ENCODE assay signal across 1 cellular context in the genomic region with DNA sequence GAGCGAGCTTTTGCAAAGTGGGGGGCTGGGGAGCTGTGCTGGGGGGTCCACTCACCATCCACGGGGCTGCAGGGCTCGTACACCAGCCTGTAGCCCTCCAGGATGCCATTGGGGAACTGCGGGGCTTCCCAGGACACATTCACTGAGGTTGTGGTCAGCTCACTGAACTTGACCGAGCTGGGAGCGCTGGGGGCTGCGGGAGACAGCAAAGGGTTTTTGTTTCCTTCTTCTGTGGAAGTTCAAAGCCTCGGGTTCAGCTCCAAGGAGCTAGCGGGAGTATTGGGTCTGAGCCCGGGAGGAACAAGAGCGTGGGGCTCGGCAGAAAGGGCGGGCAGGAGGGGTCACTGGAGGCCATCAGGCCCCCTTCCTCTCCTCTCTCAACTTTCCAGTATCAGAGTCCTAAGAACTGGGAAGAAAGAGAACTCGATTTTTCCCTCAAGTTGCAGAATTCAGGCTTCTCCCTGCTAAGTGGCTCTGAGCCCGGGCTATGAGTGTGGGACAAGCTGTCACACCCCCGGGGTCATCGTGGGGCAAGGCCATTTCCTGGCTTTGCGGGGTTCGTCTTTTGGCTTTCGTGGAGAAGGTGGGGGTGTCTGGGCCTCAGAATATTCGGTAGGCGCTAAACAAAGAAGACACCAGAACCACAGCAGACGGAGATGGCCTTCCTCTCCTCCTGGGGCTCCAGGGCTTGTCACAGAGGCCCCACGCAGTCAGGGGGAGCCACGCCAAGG.
TF ChIP-seq lines count a peak whose summit lies in the region.

No MANE protein-coding gene starts in this region.

TF ChIP-seq in liver, 16 proteins besides CTCF, POLR2A, EP300 and RAD21 (continued from another document):
- TF ChIP-seq, protein P1, sequence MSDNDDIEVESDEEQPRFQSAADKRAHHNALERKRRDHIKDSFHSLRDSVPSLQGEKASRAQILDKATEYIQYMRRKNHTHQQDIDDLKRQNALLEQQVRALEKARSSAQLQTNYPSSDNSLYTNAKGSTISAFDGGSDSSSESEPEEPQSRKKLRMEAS (IDR thresholded peaks at IDR 0.05) = no peak
- TF ChIP-seq JUND (IDR thresholded peaks at IDR 0.05) (no peak), NR2F2 (IDR thresholded peaks at IDR 0.05) (no peak), HNF4G (IDR thresholded peaks at IDR 0.05) (no peak), FOXA1 (IDR thresholded peaks at IDR 0.05) (no peak), EGR1 (IDR thresholded peaks at IDR 0.05; ENCODE audit: low read depth in 2 of 2) (no peak), FOXA2 (IDR thresholded peaks at IDR 0.05) (no peak), YY1 (IDR thresholded peaks at IDR 0.05) (no peak), RXRA (IDR thresholded peaks at IDR 0.05) (no peak), GABPA (IDR thresholded peaks at IDR 0.05 in 1 of 2, conservative IDR thresholded peaks at IDR 0.05 in 1 of 2) (no peak)
- TF ChIP-seq, protein P2, sequence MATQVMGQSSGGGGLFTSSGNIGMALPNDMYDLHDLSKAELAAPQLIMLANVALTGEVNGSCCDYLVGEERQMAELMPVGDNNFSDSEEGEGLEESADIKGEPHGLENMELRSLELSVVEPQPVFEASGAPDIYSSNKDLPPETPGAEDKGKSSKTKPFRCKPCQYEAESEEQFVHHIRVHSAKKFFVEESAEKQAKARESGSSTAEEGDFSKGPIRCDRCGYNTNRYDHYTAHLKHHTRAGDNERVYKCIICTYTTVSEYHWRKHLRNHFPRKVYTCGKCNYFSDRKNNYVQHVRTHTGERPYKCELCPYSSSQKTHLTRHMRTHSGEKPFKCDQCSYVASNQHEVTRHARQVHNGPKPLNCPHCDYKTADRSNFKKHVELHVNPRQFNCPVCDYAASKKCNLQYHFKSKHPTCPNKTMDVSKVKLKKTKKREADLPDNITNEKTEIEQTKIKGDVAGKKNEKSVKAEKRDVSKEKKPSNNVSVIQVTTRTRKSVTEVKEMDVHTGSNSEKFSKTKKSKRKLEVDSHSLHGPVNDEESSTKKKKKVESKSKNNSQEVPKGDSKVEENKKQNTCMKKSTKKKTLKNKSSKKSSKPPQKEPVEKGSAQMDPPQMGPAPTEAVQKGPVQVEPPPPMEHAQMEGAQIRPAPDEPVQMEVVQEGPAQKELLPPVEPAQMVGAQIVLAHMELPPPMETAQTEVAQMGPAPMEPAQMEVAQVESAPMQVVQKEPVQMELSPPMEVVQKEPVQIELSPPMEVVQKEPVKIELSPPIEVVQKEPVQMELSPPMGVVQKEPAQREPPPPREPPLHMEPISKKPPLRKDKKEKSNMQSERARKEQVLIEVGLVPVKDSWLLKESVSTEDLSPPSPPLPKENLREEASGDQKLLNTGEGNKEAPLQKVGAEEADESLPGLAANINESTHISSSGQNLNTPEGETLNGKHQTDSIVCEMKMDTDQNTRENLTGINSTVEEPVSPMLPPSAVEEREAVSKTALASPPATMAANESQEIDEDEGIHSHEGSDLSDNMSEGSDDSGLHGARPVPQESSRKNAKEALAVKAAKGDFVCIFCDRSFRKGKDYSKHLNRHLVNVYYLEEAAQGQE (IDR thresholded peaks at IDR 0.05) = no peak
- TF ChIP-seq, protein P3, sequence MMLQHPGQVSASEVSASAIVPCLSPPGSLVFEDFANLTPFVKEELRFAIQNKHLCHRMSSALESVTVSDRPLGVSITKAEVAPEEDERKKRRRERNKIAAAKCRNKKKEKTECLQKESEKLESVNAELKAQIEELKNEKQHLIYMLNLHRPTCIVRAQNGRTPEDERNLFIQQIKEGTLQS (IDR thresholded peaks at IDR 0.05) = no peak
